Comparison of ENCODE assay signal across 21 cellular contexts in the genomic region with DNA sequence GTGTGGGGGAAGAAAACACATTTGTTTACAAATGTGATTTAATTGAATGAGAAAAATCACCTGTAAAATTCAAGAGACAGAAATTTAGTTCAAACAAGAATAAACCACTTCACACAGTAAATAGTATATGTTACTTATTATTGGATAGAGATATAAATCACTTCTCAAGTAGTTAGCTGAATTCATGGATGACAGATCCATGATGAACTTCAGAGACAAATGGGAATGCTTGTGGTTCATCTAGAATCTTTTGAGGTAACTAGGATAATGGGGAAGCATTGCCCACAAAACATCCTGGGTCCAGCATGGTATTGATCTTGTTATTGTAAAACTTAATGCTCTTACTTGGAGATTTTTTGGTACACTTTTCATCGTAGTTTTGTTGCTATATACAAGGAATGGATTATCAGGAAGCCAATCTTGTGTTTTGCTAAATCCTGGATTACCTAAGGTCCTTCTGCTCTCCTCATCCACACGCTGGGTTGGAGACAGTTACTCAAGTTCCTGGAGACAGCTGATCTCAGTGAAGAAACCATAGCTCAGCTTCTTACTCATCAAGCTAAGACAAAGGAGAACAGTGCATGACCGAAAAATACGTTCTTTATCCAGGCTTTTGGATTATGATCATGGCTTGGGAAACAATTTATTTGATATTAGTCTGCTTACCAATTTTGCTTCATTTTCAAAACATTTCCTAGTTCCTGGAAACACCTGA.
A peak's percentile ranks its signal among the peaks of the same experiment; 100 is the strongest.
DNase-seq lines count a peak whose midpoint lies in the region; ATAC-seq and TF ChIP-seq lines count a peak whose summit lies in the region.
"Had no signal": no experiment of that assay in that cellular context is flagged by ENCODE, and none has a peak within 500 bp of the region (broad histone marks: within the 10 kb centered on the region; RNA-seq: fewer than 3 reads in every experiment).

No MANE protein-coding gene starts in this region.

- H3K4me2 ChIP-seq in smooth muscle cell, result peak overlapping the region; percentile 69

- H3K9me3 ChIP-seq in RWPE2 (ENCODE audit: severe bottlenecking) (no peaks in the 10 kb centered on the region), smooth muscle cell (replicated peaks; ENCODE audit: low read depth) (no peaks in the 10 kb centered on the region)
- H3K9me3 ChIP-seq: heart left ventricle, left ventricle myocardium inferior, right lobe of liver, upper lobe of right lung had no signal

- H3K4me1 ChIP-seq in RWPE2 (ENCODE audit: insufficient read depth, poor library complexity, severe bottlenecking) (peaks cover 22% of the 10 kb centered on the region), smooth muscle cell (ENCODE audit: low read depth) (no peaks in the 10 kb centered on the region)
- H3K4me1 ChIP-seq: heart left ventricle, left ventricle myocardium inferior, right lobe of liver, upper lobe of right lung had no signal

- H3K27ac ChIP-seq in RWPE2 (ENCODE audit: poor library complexity, severe bottlenecking), result peak overlapping the region; percentile 83
- peak overlapping the region; percentile 93 for H3K27ac ChIP-seq in smooth muscle cell (ENCODE audit: low read depth)
- H3K27ac ChIP-seq: coronary artery, heart left ventricle, left ventricle myocardium inferior, right lobe of liver, RWPE1, upper lobe of right lung had no signal

- H3K27me3 ChIP-seq in RWPE2 (ENCODE audit: insufficient read depth, poor library complexity, severe bottlenecking) (no peaks in the 10 kb centered on the region), smooth muscle cell (ENCODE audit: low read depth) (no peaks in the 10 kb centered on the region)
- H3K27me3 ChIP-seq: heart left ventricle, right lobe of liver, upper lobe of right lung had no signal

- H3K36me3 ChIP-seq in RWPE2 (ENCODE audit: low read depth) (no peaks in the 10 kb centered on the region), smooth muscle cell (ENCODE audit: low read depth) (no peaks in the 10 kb centered on the region)
- H3K36me3 ChIP-seq: heart left ventricle, left ventricle myocardium inferior, right lobe of liver, upper lobe of right lung had no signal

- H3K79me2 ChIP-seq in smooth muscle cell (ENCODE audit: low read depth), result no peaks in the 10 kb centered on the region

- DNase-seq in GM04503 (ENCODE audit: low read depth) (peak; percentile 29), RWPE2 (ENCODE audit: low spot score) (no peak), smooth muscle cell (lab: John Stamatoyannopoulos, UW; ENCODE audit: unreplicated experiment) (no peak), middle frontal gyrus (ENCODE audit: extremely low spot score, low spot score) (no peak)
- no peak for DNase-seq in activated CD4-positive, CD25-positive, alpha-beta regulatory T cell treated with anti-CD3 and anti-CD28 coated beads, Interleukin-2, amount 50 U/mL, for 72 hours
- DNase-seq in activated CD4-positive, alpha-beta T cell treated with anti-CD3 and anti-CD28 coated beads for 1 hour, result no peak
- DNase-seq: activated B cell treated with CpG ODN at 0.5 μM for 24 hours; activated CD8-positive, alpha-beta T cell treated with anti-CD3 and anti-CD28 coated beads, Interleukin-2, amount 10 ng/mL, durations not matched to agents 7 days and 5 days; activated gamma-delta T cell; activated naive CD8-positive, alpha-beta T cell treated with anti-CD3 and anti-CD28 coated beads, Interleukin-2, amount 50 U/mL, for 24 hours; DMS 273 treated with DMSO at 0.1 percent for 48 hours; GOT3; heart left ventricle; left ventricle myocardium inferior; NCI-H524; posterior cingulate gyrus; right lobe of liver; upper lobe of right lung had no signal

- no peaks in the 10 kb centered on the region for H4K20me1 ChIP-seq in smooth muscle cell (ENCODE audit: low read depth)

- 43% methylated on average over 4 of the region's 4 CpGs for WGBS in smooth muscle cell (ENCODE audit: low lambda C conversion rate)

- no peak overlapping the region for H3K4me3 ChIP-seq in RWPE2 (ENCODE audit: severe bottlenecking)
- no peak overlapping the region for H3K4me3 ChIP-seq in smooth muscle cell
- H3K4me3 ChIP-seq: coronary artery, heart left ventricle, left ventricle myocardium inferior, right lobe of liver, upper lobe of right lung had no signal

- peak overlapping the region; percentile 23 for H2AFZ ChIP-seq in smooth muscle cell (ENCODE audit: low read depth)

- TF ChIP-seq CTCF in RWPE2 (IDR thresholded peaks at IDR 0.05; ENCODE audit: poor library complexity, severe bottlenecking) (no peak), smooth muscle cell (IDR thresholded peaks at IDR 0.05; ENCODE audit: borderline replicate concordance, insufficient read depth, poor library complexity, severe bottlenecking) (no peak)

- H3K9ac ChIP-seq in smooth muscle cell (ENCODE audit: low read depth), result no peak overlapping the region

- peaks cover 8% of the 10 kb centered on the region for H3F3A ChIP-seq in smooth muscle cell (ENCODE audit: low read depth)

- ATAC-seq in RWPE2 (ENCODE audit: low read depth) (0 out of 3 replicates have a peak, but pooled peaks have one; percentile 26), esophagus mucosa (peak; percentile 88)
- ATAC-seq: activated CD8-positive, alpha-beta T cell treated with anti-CD3 and anti-CD28 coated beads, Interleukin-2, amount 10 ng/mL, durations not matched to agents 7 days and 5 days; activated naive CD8-positive, alpha-beta T cell treated with anti-CD3 and anti-CD28 coated beads, Interleukin-2, amount 50 U/mL, for 24 hours; heart left ventricle; right lobe of liver; upper lobe of right lung had no signal
